1 cellular context compared by ENCODE assay signal in genomic region chr1:112618721-112619517, GRCh38.
TF ChIP-seq lines count a peak whose summit lies in the region.

A gene with protein sequence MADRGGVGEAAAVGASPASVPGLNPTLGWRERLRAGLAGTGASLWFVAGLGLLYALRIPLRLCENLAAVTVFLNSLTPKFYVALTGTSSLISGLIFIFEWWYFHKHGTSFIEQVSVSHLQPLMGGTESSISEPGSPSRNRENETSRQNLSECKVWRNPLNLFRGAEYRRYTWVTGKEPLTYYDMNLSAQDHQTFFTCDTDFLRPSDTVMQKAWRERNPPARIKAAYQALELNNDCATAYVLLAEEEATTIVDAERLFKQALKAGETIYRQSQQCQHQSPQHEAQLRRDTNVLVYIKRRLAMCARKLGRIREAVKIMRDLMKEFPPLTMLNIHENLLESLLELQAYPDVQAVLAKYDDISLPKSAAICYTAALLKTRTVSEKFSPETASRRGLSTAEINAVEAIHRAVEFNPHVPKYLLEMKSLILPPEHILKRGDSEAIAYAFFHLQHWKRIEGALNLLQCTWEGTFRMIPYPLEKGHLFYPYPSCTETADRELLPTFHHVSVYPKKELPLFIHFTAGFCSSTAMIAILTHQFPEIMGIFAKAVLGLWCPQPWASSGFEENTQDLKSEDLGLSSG (minus strand): TSS chr1:112619141. CDS start chr1:112619113, 28 bp downstream.

TF ChIP-seq in HepG2, 621 proteins besides CTCF, POLR2A, EP300 and RAD21 (continued from another document and continues in another):
- TF ChIP-seq, protein P1, sequence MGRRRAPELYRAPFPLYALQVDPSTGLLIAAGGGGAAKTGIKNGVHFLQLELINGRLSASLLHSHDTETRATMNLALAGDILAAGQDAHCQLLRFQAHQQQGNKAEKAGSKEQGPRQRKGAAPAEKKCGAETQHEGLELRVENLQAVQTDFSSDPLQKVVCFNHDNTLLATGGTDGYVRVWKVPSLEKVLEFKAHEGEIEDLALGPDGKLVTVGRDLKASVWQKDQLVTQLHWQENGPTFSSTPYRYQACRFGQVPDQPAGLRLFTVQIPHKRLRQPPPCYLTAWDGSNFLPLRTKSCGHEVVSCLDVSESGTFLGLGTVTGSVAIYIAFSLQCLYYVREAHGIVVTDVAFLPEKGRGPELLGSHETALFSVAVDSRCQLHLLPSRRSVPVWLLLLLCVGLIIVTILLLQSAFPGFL (CRISPR knock-in tag; IDR thresholded peaks at IDR 0.05): no peak
- TF ChIP-seq, protein P2, sequence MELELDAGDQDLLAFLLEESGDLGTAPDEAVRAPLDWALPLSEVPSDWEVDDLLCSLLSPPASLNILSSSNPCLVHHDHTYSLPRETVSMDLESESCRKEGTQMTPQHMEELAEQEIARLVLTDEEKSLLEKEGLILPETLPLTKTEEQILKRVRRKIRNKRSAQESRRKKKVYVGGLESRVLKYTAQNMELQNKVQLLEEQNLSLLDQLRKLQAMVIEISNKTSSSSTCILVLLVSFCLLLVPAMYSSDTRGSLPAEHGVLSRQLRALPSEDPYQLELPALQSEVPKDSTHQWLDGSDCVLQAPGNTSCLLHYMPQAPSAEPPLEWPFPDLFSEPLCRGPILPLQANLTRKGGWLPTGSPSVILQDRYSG (CRISPR knock-in tag; IDR thresholded peaks at IDR 0.05): peak; percentile 65; the same call in 1 of the 2 replicates
- TF ChIP-seq TMF1 (CRISPR knock-in tag; IDR thresholded peaks at IDR 0.05; ENCODE audit: low read depth) (peak; percentile 87), HOXD1 (CRISPR knock-in tag; IDR thresholded peaks at IDR 0.05) (peak; percentile 68; the same call in 1 of the 2 replicates), PRDM4 (CRISPR knock-in tag; IDR thresholded peaks at IDR 0.05; ENCODE audit: borderline replicate concordance) (no peak), ZNF577 (CRISPR knock-in tag; IDR thresholded peaks at IDR 0.05; ENCODE audit: borderline replicate concordance, low read depth) (no peak), ZNF430 (CRISPR knock-in tag; IDR thresholded peaks at IDR 0.05) (0 out of 2 replicates have a peak, but pooled peaks have one; percentile 20), LRRFIP1 (CRISPR knock-in tag; conservative IDR thresholded peaks at IDR 0.05) (no peak), NR1H2 (CRISPR knock-in tag; IDR thresholded peaks at IDR 0.05; ENCODE audit: borderline replicate concordance, low read depth) (no peak), ZNF362 (CRISPR knock-in tag; IDR thresholded peaks at IDR 0.05; ENCODE audit: borderline replicate concordance) (no peak), MLLT10 (CRISPR knock-in tag; IDR thresholded peaks at IDR 0.05) (no peak), CHD4 (IDR thresholded peaks at IDR 0.05; ENCODE audit: borderline replicate concordance, low read length) (no peak), FOXO4 (CRISPR knock-in tag; conservative IDR thresholded peaks at IDR 0.05) (no peak), ZFP36L2 (CRISPR knock-in tag; IDR thresholded peaks at IDR 0.05) (no peak), ZNF34 (CRISPR knock-in tag; IDR thresholded peaks at IDR 0.05; ENCODE audit: borderline replicate concordance) (no peak), ZNF737 (CRISPR knock-in tag; IDR thresholded peaks at IDR 0.05; ENCODE audit: borderline replicate concordance) (no peak), ZNF343 (CRISPR knock-in tag; IDR thresholded peaks at IDR 0.05) (no peak; the same call in 1 of the 2 replicates), ZNF619 (CRISPR knock-in tag; IDR thresholded peaks at IDR 0.05) (no peak), ZSCAN25 (CRISPR knock-in tag; IDR thresholded peaks at IDR 0.05) (no peak; the same call in 1 of the 2 replicates), TCF7 (IDR thresholded peaks at IDR 0.05; ENCODE audit: low read depth) (no peak), ZNF232 (CRISPR knock-in tag; IDR thresholded peaks at IDR 0.05; ENCODE audit: borderline replicate concordance) (no peak; the same call in 1 of the 2 replicates), FOXA3 (CRISPR knock-in tag; IDR thresholded peaks at IDR 0.05) (0 out of 2 replicates have a peak, but pooled peaks have one; percentile 12), BORCS8-MEF2B (CRISPR knock-in tag; IDR thresholded peaks at IDR 0.05) (peak; percentile 82; the same call in 1 of the 2 replicates), ZNF850 (CRISPR knock-in tag; conservative IDR thresholded peaks at IDR 0.05) (no peak), ZKSCAN1 (IDR thresholded peaks at IDR 0.05; ENCODE audit: low read length) (no peak), ZMAT3 (CRISPR knock-in tag; conservative IDR thresholded peaks at IDR 0.05) (no peak; the same call in 1 of the 2 replicates)
- TF ChIP-seq, protein P3, sequence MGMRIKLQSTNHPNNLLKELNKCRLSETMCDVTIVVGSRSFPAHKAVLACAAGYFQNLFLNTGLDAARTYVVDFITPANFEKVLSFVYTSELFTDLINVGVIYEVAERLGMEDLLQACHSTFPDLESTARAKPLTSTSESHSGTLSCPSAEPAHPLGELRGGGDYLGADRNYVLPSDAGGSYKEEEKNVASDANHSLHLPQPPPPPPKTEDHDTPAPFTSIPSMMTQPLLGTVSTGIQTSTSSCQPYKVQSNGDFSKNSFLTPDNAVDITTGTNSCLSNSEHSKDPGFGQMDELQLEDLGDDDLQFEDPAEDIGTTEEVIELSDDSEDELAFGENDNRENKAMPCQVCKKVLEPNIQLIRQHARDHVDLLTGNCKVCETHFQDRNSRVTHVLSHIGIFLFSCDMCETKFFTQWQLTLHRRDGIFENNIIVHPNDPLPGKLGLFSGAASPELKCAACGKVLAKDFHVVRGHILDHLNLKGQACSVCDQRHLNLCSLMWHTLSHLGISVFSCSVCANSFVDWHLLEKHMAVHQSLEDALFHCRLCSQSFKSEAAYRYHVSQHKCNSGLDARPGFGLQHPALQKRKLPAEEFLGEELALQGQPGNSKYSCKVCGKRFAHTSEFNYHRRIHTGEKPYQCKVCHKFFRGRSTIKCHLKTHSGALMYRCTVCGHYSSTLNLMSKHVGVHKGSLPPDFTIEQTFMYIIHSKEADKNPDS (CRISPR knock-in tag; IDR thresholded peaks at IDR 0.05): no peak
- TF ChIP-seq, protein P4, sequence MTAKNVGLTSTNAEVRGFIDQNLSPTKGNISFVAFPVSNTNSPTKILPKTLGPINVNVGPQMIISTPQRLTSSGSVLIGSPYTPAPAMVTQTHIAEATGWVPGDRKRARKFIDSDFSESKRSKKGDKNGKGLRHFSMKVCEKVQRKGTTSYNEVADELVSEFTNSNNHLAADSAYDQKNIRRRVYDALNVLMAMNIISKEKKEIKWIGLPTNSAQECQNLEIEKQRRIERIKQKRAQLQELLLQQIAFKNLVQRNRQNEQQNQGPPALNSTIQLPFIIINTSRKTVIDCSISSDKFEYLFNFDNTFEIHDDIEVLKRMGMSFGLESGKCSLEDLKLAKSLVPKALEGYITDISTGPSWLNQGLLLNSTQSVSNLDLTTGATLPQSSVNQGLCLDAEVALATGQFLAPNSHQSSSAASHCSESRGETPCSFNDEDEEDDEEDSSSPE (CRISPR knock-in tag; IDR thresholded peaks at IDR 0.05): peak; percentile 37; the same call in 1 of the 2 replicates
- TF ChIP-seq, protein P5, sequence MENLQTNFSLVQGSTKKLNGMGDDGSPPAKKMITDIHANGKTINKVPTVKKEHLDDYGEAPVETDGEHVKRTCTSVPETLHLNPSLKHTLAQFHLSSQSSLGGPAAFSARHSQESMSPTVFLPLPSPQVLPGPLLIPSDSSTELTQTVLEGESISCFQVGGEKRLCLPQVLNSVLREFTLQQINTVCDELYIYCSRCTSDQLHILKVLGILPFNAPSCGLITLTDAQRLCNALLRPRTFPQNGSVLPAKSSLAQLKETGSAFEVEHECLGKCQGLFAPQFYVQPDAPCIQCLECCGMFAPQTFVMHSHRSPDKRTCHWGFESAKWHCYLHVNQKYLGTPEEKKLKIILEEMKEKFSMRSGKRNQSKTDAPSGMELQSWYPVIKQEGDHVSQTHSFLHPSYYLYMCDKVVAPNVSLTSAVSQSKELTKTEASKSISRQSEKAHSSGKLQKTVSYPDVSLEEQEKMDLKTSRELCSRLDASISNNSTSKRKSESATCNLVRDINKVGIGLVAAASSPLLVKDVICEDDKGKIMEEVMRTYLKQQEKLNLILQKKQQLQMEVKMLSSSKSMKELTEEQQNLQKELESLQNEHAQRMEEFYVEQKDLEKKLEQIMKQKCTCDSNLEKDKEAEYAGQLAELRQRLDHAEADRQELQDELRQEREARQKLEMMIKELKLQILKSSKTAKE (CRISPR knock-in tag; IDR thresholded peaks at IDR 0.05; ENCODE audit: borderline replicate concordance): no peak
- TF ChIP-seq, protein P6, sequence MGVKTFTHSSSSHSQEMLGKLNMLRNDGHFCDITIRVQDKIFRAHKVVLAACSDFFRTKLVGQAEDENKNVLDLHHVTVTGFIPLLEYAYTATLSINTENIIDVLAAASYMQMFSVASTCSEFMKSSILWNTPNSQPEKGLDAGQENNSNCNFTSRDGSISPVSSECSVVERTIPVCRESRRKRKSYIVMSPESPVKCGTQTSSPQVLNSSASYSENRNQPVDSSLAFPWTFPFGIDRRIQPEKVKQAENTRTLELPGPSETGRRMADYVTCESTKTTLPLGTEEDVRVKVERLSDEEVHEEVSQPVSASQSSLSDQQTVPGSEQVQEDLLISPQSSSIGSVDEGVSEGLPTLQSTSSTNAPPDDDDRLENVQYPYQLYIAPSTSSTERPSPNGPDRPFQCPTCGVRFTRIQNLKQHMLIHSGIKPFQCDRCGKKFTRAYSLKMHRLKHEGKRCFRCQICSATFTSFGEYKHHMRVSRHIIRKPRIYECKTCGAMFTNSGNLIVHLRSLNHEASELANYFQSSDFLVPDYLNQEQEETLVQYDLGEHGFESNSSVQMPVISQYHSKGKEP (CRISPR knock-in tag; IDR thresholded peaks at IDR 0.05): no peak
- TF ChIP-seq, protein P7, sequence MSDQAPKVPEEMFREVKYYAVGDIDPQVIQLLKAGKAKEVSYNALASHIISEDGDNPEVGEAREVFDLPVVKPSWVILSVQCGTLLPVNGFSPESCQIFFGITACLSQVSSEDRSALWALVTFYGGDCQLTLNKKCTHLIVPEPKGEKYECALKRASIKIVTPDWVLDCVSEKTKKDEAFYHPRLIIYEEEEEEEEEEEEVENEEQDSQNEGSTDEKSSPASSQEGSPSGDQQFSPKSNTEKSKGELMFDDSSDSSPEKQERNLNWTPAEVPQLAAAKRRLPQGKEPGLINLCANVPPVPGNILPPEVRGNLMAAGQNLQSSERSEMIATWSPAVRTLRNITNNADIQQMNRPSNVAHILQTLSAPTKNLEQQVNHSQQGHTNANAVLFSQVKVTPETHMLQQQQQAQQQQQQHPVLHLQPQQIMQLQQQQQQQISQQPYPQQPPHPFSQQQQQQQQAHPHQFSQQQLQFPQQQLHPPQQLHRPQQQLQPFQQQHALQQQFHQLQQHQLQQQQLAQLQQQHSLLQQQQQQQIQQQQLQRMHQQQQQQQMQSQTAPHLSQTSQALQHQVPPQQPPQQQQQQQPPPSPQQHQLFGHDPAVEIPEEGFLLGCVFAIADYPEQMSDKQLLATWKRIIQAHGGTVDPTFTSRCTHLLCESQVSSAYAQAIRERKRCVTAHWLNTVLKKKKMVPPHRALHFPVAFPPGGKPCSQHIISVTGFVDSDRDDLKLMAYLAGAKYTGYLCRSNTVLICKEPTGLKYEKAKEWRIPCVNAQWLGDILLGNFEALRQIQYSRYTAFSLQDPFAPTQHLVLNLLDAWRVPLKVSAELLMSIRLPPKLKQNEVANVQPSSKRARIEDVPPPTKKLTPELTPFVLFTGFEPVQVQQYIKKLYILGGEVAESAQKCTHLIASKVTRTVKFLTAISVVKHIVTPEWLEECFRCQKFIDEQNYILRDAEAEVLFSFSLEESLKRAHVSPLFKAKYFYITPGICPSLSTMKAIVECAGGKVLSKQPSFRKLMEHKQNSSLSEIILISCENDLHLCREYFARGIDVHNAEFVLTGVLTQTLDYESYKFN (CRISPR knock-in tag; conservative IDR thresholded peaks at IDR 0.05): no peak; the same call in 1 of the 2 replicates
